Comparison of ENCODE assay signal across 1 cellular context in the genomic region with DNA sequence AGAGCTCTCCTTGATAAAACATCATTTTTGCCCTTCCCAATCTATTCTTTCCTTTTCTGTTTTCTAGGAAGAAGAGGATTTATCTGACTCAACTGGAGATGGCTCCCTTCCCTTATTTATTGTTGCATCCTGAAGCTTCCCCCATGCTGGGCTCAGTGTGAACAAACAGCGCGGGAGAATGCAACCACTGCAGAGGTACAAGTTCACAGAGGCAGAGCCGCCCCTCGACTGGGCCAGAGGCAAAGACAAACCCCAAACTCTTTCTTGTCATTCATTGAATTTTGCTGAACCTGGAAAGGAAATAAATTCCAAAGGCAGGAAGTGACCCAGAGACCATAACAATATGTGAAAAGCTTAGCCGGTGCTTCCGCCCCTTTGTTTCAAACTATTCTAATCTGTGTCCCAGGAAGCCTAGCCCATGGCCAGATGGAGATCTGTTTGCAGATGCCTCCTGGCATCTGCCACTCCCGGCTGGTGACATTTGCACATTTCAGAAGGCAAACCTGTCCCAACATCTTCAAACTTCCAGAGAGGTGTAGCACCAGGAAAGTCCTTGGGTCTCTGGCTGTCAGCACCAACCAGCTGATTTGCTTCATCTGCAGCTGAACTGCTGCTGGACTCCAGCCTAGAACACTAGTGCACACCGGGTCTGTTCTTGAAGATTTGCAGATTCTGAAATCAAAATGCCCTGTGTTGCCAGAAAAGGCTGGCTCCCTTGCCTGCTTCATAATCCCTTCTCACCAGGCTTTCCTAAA.
TF ChIP-seq lines count a peak whose summit lies in the region.

No MANE protein-coding gene starts in this region.

TF ChIP-seq in HepG2, 621 proteins besides CTCF, POLR2A, EP300 and RAD21 (continued from another document and continues in another):
- TF ChIP-seq, protein P1, sequence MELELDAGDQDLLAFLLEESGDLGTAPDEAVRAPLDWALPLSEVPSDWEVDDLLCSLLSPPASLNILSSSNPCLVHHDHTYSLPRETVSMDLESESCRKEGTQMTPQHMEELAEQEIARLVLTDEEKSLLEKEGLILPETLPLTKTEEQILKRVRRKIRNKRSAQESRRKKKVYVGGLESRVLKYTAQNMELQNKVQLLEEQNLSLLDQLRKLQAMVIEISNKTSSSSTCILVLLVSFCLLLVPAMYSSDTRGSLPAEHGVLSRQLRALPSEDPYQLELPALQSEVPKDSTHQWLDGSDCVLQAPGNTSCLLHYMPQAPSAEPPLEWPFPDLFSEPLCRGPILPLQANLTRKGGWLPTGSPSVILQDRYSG (CRISPR knock-in tag; IDR thresholded peaks at IDR 0.05): 0 out of 2 replicates have a peak, but pooled peaks have one; percentile 23
- peak; percentile 52; the same call in 1 of the 2 replicates for TF ChIP-seq ZFX (CRISPR knock-in tag; IDR thresholded peaks at IDR 0.05; ENCODE audit: low read depth)
- no peak; the same call in 1 of the 2 replicates for TF ChIP-seq ARID4A (CRISPR knock-in tag; IDR thresholded peaks at IDR 0.05; ENCODE audit: borderline replicate concordance)
- TF ChIP-seq SMYD3 (CRISPR knock-in tag; IDR thresholded peaks at IDR 0.05): no peak
- no peak for TF ChIP-seq ZBTB33 (CRISPR knock-in tag; IDR thresholded peaks at IDR 0.05)
- peak; percentile 60; the same call in 1 of the 2 replicates for TF ChIP-seq ZNF772 (CRISPR knock-in tag; IDR thresholded peaks at IDR 0.05)
- no peak for TF ChIP-seq ZNF570 (CRISPR knock-in tag; IDR thresholded peaks at IDR 0.05; ENCODE audit: borderline replicate concordance)
- 0 out of 2 replicates have a peak, but pooled peaks have one; percentile 29 for TF ChIP-seq ZNF629 (CRISPR knock-in tag; conservative IDR thresholded peaks at IDR 0.05)
- TF ChIP-seq ZNF460 (CRISPR knock-in tag; IDR thresholded peaks at IDR 0.05; ENCODE audit: borderline replicate concordance): no peak
- no peak for TF ChIP-seq POGZ (CRISPR knock-in tag; IDR thresholded peaks at IDR 0.05)
- TF ChIP-seq POLR2G (IDR thresholded peaks at IDR 0.05; ENCODE audit: low read depth, low read length): peak; percentile 38; the same call in 1 of the 2 replicates
- TF ChIP-seq, protein P2, sequence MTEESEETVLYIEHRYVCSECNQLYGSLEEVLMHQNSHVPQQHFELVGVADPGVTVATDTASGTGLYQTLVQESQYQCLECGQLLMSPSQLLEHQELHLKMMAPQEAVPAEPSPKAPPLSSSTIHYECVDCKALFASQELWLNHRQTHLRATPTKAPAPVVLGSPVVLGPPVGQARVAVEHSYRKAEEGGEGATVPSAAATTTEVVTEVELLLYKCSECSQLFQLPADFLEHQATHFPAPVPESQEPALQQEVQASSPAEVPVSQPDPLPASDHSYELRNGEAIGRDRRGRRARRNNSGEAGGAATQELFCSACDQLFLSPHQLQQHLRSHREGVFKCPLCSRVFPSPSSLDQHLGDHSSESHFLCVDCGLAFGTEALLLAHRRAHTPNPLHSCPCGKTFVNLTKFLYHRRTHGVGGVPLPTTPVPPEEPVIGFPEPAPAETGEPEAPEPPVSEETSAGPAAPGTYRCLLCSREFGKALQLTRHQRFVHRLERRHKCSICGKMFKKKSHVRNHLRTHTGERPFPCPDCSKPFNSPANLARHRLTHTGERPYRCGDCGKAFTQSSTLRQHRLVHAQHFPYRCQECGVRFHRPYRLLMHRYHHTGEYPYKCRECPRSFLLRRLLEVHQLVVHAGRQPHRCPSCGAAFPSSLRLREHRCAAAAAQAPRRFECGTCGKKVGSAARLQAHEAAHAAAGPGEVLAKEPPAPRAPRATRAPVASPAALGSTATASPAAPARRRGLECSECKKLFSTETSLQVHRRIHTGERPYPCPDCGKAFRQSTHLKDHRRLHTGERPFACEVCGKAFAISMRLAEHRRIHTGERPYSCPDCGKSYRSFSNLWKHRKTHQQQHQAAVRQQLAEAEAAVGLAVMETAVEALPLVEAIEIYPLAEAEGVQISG (CRISPR knock-in tag; IDR thresholded peaks at IDR 0.05): peak; percentile 43; the same call in 1 of the 2 replicates
- TF ChIP-seq HINFP (CRISPR knock-in tag; IDR thresholded peaks at IDR 0.05; ENCODE audit: low read depth): no peak; the same call in 1 of the 2 replicates
- no peak for TF ChIP-seq ZNF331 (CRISPR knock-in tag; IDR thresholded peaks at IDR 0.05)
- no peak for TF ChIP-seq ZFP37 (CRISPR knock-in tag; IDR thresholded peaks at IDR 0.05; ENCODE audit: borderline replicate concordance)
- peak; percentile 79 for TF ChIP-seq SAP130 (CRISPR knock-in tag; IDR thresholded peaks at IDR 0.05; ENCODE audit: low read depth)
- no peak for TF ChIP-seq ZNF770 (CRISPR knock-in tag; IDR thresholded peaks at IDR 0.05)
- TF ChIP-seq GZF1 (CRISPR knock-in tag; IDR thresholded peaks at IDR 0.05): no peak
- TF ChIP-seq TEF (CRISPR knock-in tag; IDR thresholded peaks at IDR 0.05): no peak
- TF ChIP-seq POLR2AphosphoS2 (IDR thresholded peaks at IDR 0.05; ENCODE audit: low read depth, low read length): no peak
- no peak for TF ChIP-seq ZNF280B (CRISPR knock-in tag; IDR thresholded peaks at IDR 0.05; ENCODE audit: borderline replicate concordance)
- no peak for TF ChIP-seq JUN (CRISPR knock-in tag; IDR thresholded peaks at IDR 0.05)
- TF ChIP-seq MEIS1 (CRISPR knock-in tag; IDR thresholded peaks at IDR 0.05; ENCODE audit: borderline replicate concordance): no peak
- TF ChIP-seq ISX (CRISPR knock-in tag; conservative IDR thresholded peaks at IDR 0.05): no peak
- peak; percentile 74; the same call in 1 of the 2 replicates for TF ChIP-seq RARG (CRISPR knock-in tag; IDR thresholded peaks at IDR 0.05; ENCODE audit: low read depth)
- no peak; the same call in 1 of the 2 replicates for TF ChIP-seq SP5 (CRISPR knock-in tag; IDR thresholded peaks at IDR 0.05; ENCODE audit: borderline replicate concordance, low read depth)
- no peak for TF ChIP-seq KLF9 (CRISPR knock-in tag; IDR thresholded peaks at IDR 0.05; ENCODE audit: low read depth)
- no peak for TF ChIP-seq ZNF678 (CRISPR knock-in tag; IDR thresholded peaks at IDR 0.05)
- TF ChIP-seq RCOR2 (CRISPR knock-in tag; IDR thresholded peaks at IDR 0.05): no peak; the same call in 1 of the 2 replicates
- no peak for TF ChIP-seq RBM22 (optimal IDR thresholded peaks at IDR 0.05; ENCODE audit: low read length)
- TF ChIP-seq MATR3 (CRISPR knock-in tag; IDR thresholded peaks at IDR 0.05): no peak
- TF ChIP-seq NCOA5 (CRISPR knock-in tag; IDR thresholded peaks at IDR 0.05): no peak
- no peak; the same call in 1 of the 2 replicates for TF ChIP-seq MBD4 (IDR thresholded peaks at IDR 0.05; ENCODE audit: borderline replicate concordance, low read length)
- no peak for TF ChIP-seq NRL (CRISPR knock-in tag; IDR thresholded peaks at IDR 0.05; ENCODE audit: borderline replicate concordance)
- TF ChIP-seq NR1H2 (CRISPR knock-in tag; IDR thresholded peaks at IDR 0.05; ENCODE audit: borderline replicate concordance, low read depth): no peak
- no peak for TF ChIP-seq ZBTB21 (CRISPR knock-in tag; IDR thresholded peaks at IDR 0.05)
- TF ChIP-seq ZNF569 (CRISPR knock-in tag; IDR thresholded peaks at IDR 0.05; ENCODE audit: borderline replicate concordance): no peak
- 0 out of 2 replicates have a peak, but pooled peaks have one; percentile 20 for TF ChIP-seq SOX13 (IDR thresholded peaks at IDR 0.05)
- peak in 1 of 2 experiments; percentile 84; a peak in 2 of 4 replicates for TF ChIP-seq SOX13 (CRISPR knock-in tag; conservative IDR thresholded peaks at IDR 0.05 in 1 of 2, IDR thresholded peaks at IDR 0.05 in 1 of 2)
- peak; percentile 24 for TF ChIP-seq POLR2AphosphoS5 (IDR thresholded peaks at IDR 0.05; ENCODE audit: low read depth, low read length)
- TF ChIP-seq ZFYVE20 (CRISPR knock-in tag; IDR thresholded peaks at IDR 0.05; ENCODE audit: borderline replicate concordance, low read depth): no peak
- TF ChIP-seq ATM (IDR thresholded peaks at IDR 0.05; ENCODE audit: borderline replicate concordance): no peak
- 0 out of 2 replicates have a peak, but pooled peaks have one; percentile 38 for TF ChIP-seq ZBTB38 (CRISPR knock-in tag; IDR thresholded peaks at IDR 0.05)
- TF ChIP-seq, protein P3, sequence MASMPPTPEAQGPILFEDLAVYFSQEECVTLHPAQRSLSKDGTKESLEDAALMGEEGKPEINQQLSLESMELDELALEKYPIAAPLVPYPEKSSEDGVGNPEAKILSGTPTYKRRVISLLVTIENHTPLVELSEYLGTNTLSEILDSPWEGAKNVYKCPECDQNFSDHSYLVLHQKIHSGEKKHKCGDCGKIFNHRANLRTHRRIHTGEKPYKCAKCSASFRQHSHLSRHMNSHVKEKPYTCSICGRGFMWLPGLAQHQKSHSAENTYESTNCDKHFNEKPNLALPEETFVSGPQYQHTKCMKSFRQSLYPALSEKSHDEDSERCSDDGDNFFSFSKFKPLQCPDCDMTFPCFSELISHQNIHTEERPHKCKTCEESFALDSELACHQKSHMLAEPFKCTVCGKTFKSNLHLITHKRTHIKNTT (CRISPR knock-in tag; IDR thresholded peaks at IDR 0.05): no peak
